ENCODE assay signal across 8 cellular contexts in the genomic region with DNA sequence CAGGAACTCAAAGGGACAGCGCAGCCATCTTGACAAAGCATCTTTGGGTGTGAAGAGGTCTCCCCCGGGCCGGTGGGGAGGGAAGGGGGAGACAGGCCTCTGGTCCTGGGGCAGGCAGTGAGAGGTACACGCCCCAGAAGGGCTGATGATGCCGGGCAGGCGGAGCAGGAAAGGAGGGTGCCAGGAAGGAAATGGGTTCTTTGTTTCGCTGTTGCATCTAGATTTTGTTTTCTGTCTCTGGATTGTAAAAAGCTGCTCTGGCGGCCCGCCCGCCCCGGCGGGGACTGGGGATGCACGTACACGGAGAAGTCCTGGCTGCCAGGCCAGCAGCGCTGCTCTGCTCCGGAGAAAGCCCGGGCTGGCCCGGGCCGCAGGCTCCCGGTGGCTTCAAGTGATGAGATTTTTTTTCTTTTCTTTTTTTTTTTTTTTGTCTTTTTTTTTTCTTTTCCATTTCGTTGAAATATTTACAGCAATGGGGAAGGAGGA. TPM values are rescaled to one million over a fixed set of nuclear protein-coding genes. Genes with fewer than 3 reads are reported as not detected.
DNase-seq lines count a peak whose midpoint lies in the region; ATAC-seq lines count a peak whose summit lies in the region.

No MANE protein-coding gene starts in this region.

- in situ Hi-C loops in ACHN (cut with HindIII; ENCODE audit: low pct_ligation_motif_present, low pct_unique_long_range_greater_than_20kb, low sequenced_read_pairs), result no loop called here

- H3K27ac ChIP-seq in angular gyrus (ENCODE audit: low read depth, low read length), result peak overlapping the region; percentile 44

- H3K27me3 ChIP-seq in iPS-15b (ENCODE audit: control insufficient read depth, insufficient read depth, low read length), result no peaks in the 10 kb centered on the region

- no peaks in the 10 kb centered on the region for H3K9me3 ChIP-seq in iPS-15b (ENCODE audit: control insufficient read depth, insufficient read depth, low read length)

- peak overlapping the region; percentile 78 to 82 (median 78) for H3K4me3 Mint-ChIP-seq in T-cell

- CTCF ChIA-PET in T-cell (lab: Charles Lee), result interaction anchor here in 1 of 2 donors (0.7 to 2.0 kb wide), 3 partner anchors 11 to 214 kb away, joined by 3 to 7 read pairs (median 4); a partner anchor contains a TSS

- DNase-seq in T-cell, result peak; percentile 33 to 71 (median 59)
- peak; percentile 32 to 44 for DNase-seq in stimulated activated CD4-positive, alpha-beta T cell treated with anti-CD3 and anti-CD28 coated beads, Interleukin-4, amount 100 ng/mL, for 4 hours
- no peak for DNase-seq in ACHN
- no peak for DNase-seq in islet precursor cell

- no peaks in the 10 kb centered on the region for H3K9me3 Mint-ChIP-seq in T-cell

- no peaks in the 10 kb centered on the region for H3K27me3 Mint-ChIP-seq in T-cell

- peak; percentile 91 to 92 (median 92) for ATAC-seq in T-cell (replicated peaks in 1 of 4)
- ATAC-seq in GM21825 (IDR thresholded peaks at IDR 0.05; ENCODE audit: unreplicated experiment), result no peak
- no peak for ATAC-seq in GM18511 (IDR thresholded peaks at IDR 0.05; ENCODE audit: unreplicated experiment)

- H3K4me1 ChIP-seq in iPS-15b (ENCODE audit: control insufficient read depth, insufficient read depth, low read length), result peaks cover 9% of the 10 kb centered on the region

- POLR2A ChIA-PET in T-cell (lab: Charles Lee), result no interaction called here

- peaks cover 7% of the 10 kb centered on the region for H3K36me3 Mint-ChIP-seq in T-cell

- peaks cover 35 to 48% (median 38%) of the 10 kb centered on the region in 3 donors for H3K4me1 Mint-ChIP-seq in T-cell

- peaks cover 26% of the 10 kb centered on the region for H3K36me3 ChIP-seq in iPS-15b (ENCODE audit: control insufficient read depth, insufficient read depth, low read length)

- peak overlapping the region; percentile 97 to 99 for H3K27ac Mint-ChIP-seq in T-cell

- H3K9ac ChIP-seq in iPS-15b (ENCODE audit: low read depth, low read length), result peak overlapping the region; percentile 54

- no peak overlapping the region for H3K4me3 ChIP-seq in iPS-15b (ENCODE audit: low read depth, low read length)

RNA-seq across cellular contexts. Expression of a gene that starts 13.2 kb away (rescaled TPM):
- 1 to 10 TPM; 2.6 to 4.4 (median 3.3) TPM for total RNA-seq in T-cell

RNA-seq across cellular contexts. Expression of a gene that starts 32.0 kb away (rescaled TPM):
- total RNA-seq in T-cell, result 10 to 100 TPM; 43.0 to 53.5 (median 48.9) TPM

RNA-seq across cellular contexts. Expression of a gene that starts 56.4 kb away (rescaled TPM):
- 10 to 100 TPM; 19.9 to 31.2 (median 28.0) TPM for total RNA-seq in T-cell

RNA-seq across cellular contexts. Expression of a gene that starts 59.0 kb away (rescaled TPM):
- 10 to 100 TPM; 38.9 to 75.0 (median 59.2) TPM for total RNA-seq in T-cell

Comparison
In these comparisons a context has a peak if more than half of its experiments do, and no peak if none do; other contexts are left out.
1. ATAC-seq: peak in T-cell (4 of 4); none in GM21825 (single experiment) and GM18511 (single experiment).
2. DNase-seq: peak in T-cell (34 of 34) and stimulated activated CD4-positive, alpha-beta T cell treated with anti-CD3 and anti-CD28 coated beads, Interleukin-4, amount 100 ng/mL, for 4 hours (2 of 2); none in ACHN (single experiment) and islet precursor cell (single experiment).